11 cellular contexts compared by ENCODE assay signal in genomic region chr6:119467478-119468081, GRCh38.
A peak's percentile ranks its signal among the peaks of the same experiment; 100 is the strongest.
DNase-seq lines count a peak whose midpoint lies in the region; ATAC-seq, FAIRE-seq and TF ChIP-seq lines count a peak whose summit lies in the region.
"Had no signal": no experiment of that assay in that cellular context is flagged by ENCODE, and none has a peak within 500 bp of the region (broad histone marks: within the 10 kb centered on the region; RNA-seq: fewer than 3 reads in every experiment).

No MANE protein-coding gene starts in this region.

- no peak for TF ChIP-seq POLR2A in GM12878 (IDR thresholded peaks at IDR 0.05; ENCODE audit: low read depth, low read length)

- H4K8ac ChIP-seq in mesenchymal stem cell (ENCODE audit: low read length) = no peak overlapping the region

- BruUV-seq in GM12878 (replicated peaks; lab: Mats Ljungman, UMichigan) = no TSS peak

- no peaks in the 10 kb centered on the region for H3K79me1 ChIP-seq in mesenchymal stem cell (replicated peaks; ENCODE audit: low read length, poor library complexity, severe bottlenecking)

- H3K4me2 ChIP-seq in GM12878 (ENCODE audit: control insufficient read depth, insufficient read depth) (peak overlapping the region; percentile 51), mesenchymal stem cell (ENCODE audit: low read length, poor library complexity, severe bottlenecking) (peak overlapping the region; percentile 16)

- no peak overlapping the region for H2BK5ac ChIP-seq in mesenchymal stem cell (ENCODE audit: low read depth, low read length, poor library complexity, severe bottlenecking)

- in situ Hi-C loops in GM12878 (cut with MboI) = no loop called here

- H3K4me1 ChIP-seq in GM12878 (ENCODE audit: control insufficient read depth, insufficient read depth, low read length) (peaks cover 16% of the 10 kb centered on the region), mesenchymal stem cell (ENCODE audit: control insufficient read depth, insufficient read depth, low read depth, low read length) (no peaks in the 10 kb centered on the region)

- FAIRE-seq in GM12878 (lab: Jason Lieb, UNC) = no peak
- no peak for FAIRE-seq in HTR-8/SVneo (lab: Jason Lieb, UNC)
- FAIRE-seq: TTC549 had no signal

- RAD21 ChIA-PET in GM12878 (lab: Charles Lee; ENCODE audit: unreplicated experiment) = interaction anchor here (1.2 to 1.3 kb wide), 2 partner anchors 67 to 121 kb away, joined by 3 to 4 read pairs; no protein-coding TSS in a partner anchor

- intact Hi-C loops in GM12878 (cut with micrococcal nuclease; ENCODE audit: unreplicated experiment) = no loop called here

- no peak for TF ChIP-seq RAD21 in GM12878 (IDR thresholded peaks at IDR 0.05; ENCODE audit: insufficient read depth, low read depth, low read length)

- WGBS in GM12878 (ENCODE audit: insufficient coverage, insufficient replicate concordance, low lambda C conversion rate, missing lambda C conversion rate) = 6% methylated on average over 2 of the region's 2 CpGs
- whole genome bisulfite sequencing in mesenchymal stem cell = 80% methylated on average over 1 of the region's 2 CpGs

- POLR2A ChIA-PET in GM12878 (lab: Charles Lee) = no interaction called here

- no peak for TF ChIP-seq CTCF in AG10803 (conservative IDR thresholded peaks at IDR 0.05; ENCODE audit: low read length)
- TF ChIP-seq CTCF in GM12878 (IDR thresholded peaks at IDR 0.05 in 2 of 3, conservative IDR thresholded peaks at IDR 0.05 in 1 of 3; ENCODE audit: control insufficient read depth in 2 of 3, extremely low read depth in 1 of 3, insufficient read depth in 1 of 3, low read depth in 3 of 3, low read length in 3 of 3) = no peak

- H2BK15ac ChIP-seq in mesenchymal stem cell (ENCODE audit: low read depth, poor library complexity, severe bottlenecking) = no peak overlapping the region

- no peak for ATAC-seq in GM12878

- H3K9me3 ChIP-seq in GM12878 (replicated peaks; ENCODE audit: control insufficient read depth, insufficient read depth, low read length) (no peaks in the 10 kb centered on the region; the same call in 1 of the 3 replicates), mesenchymal stem cell (ENCODE audit: control insufficient read depth, low read length) (peaks cover 5% of the 10 kb centered on the region)

- H3K9ac ChIP-seq in GM12878 (ENCODE audit: control insufficient read depth, insufficient read depth, low read length) (no peak overlapping the region), mesenchymal stem cell (ENCODE audit: low read length) (peak overlapping the region; percentile 77)

- H3K36me3 ChIP-seq in GM12878 (ENCODE audit: control insufficient read depth in 2 of 2, insufficient read depth in 2 of 2, low read length in 1 of 2) = no peaks in the 10 kb centered on the region
- no peaks in the 10 kb centered on the region for H3K36me3 ChIP-seq in mesenchymal stem cell (ENCODE audit: control insufficient read depth in 1 of 2, insufficient read depth in 2 of 2, low read depth in 1 of 2, low read length in 2 of 2)

- H3K23ac ChIP-seq in mesenchymal stem cell (ENCODE audit: low read length in 2 of 2) = no peak overlapping the region

- no peak for TF ChIP-seq EP300 in GM12878 (IDR thresholded peaks at IDR 0.05; ENCODE audit: borderline replicate concordance in 1 of 2, control insufficient read depth in 1 of 2, low read depth in 2 of 2, low read length in 2 of 2)

- H2AFZ ChIP-seq in GM12878 (ENCODE audit: control insufficient read depth, low read depth, low read length) (no peak overlapping the region; the same call in 1 of the 2 replicates), mesenchymal stem cell (ENCODE audit: low read depth, low read length) (no peak overlapping the region)

- SMC1A ChIA-PET in GM12878 (lab: Charles Lee; ENCODE audit: uncharacterized antibody, unreplicated experiment) = interaction anchor here (1.0 to 1.2 kb wide), 2 partner anchors 9 to 16 kb away, joined by 4 read pairs; no protein-coding TSS in a partner anchor

- no peak overlapping the region for H4K91ac ChIP-seq in mesenchymal stem cell (ENCODE audit: low read length)

- no peak overlapping the region for H2AK5ac ChIP-seq in mesenchymal stem cell (ENCODE audit: low read length, severe bottlenecking)

- DNase-seq in AG10803 (ENCODE audit: low read depth) (peak; percentile 42), HPDE6-E6E7 (ENCODE audit: extremely low spot score) (peak; percentile 6), GM12878 (ENCODE audit: low read depth, low spot score) (no peak), mesenchymal stem cell (peak; percentile 67), NCI-H2171 (lab: John Stamatoyannopoulos, UW) (no peak), HTR-8/SVneo (ENCODE audit: insufficient read length, low spot score) (no peak)
- DNase-seq in stimulated activated CD4-positive, alpha-beta T cell treated with anti-CD3 and anti-CD28 coated beads, Interleukin-15, amount 100 ng/mL, for 24 hours = no peak
- no peak for DNase-seq in activated CD4-positive, CD25-positive, alpha-beta regulatory T cell treated with anti-CD3 and anti-CD28 coated beads, Interleukin-2, amount 50 U/mL, for 72 hours
- DNase-seq: activated naive CD4-positive, alpha-beta T cell treated with anti-CD3 and anti-CD28 coated beads, Interleukin-2, amount 10 ng/mL, durations not matched to agents 7 days and 5 days; left cardiac atrium had no signal

- no peak overlapping the region; the same call in 1 of the 2 replicates for H3K27ac ChIP-seq in GM12878 (ENCODE audit: control insufficient read depth, insufficient read depth)
- no peak overlapping the region for H3K27ac ChIP-seq in mesenchymal stem cell (ENCODE audit: low read length, poor library complexity, severe bottlenecking)

- no peak overlapping the region for H2BK120ac ChIP-seq in mesenchymal stem cell (ENCODE audit: low read depth, low read length)

- H3K14ac ChIP-seq in mesenchymal stem cell (ENCODE audit: low read length in 2 of 2) = no peak overlapping the region

- CTCF ChIA-PET in GM12878 (lab: Yijun Ruan, JAX) = interaction anchor here (1.1 to 1.2 kb wide), 2 partner anchors 10 to 117 kb away, joined by 3 read pairs; no protein-coding TSS in a partner anchor

- no peaks in the 10 kb centered on the region for H4K20me1 ChIP-seq in GM12878 (ENCODE audit: control insufficient read depth, insufficient read depth)

- no peak overlapping the region for H2BK12ac ChIP-seq in mesenchymal stem cell (ENCODE audit: low read length in 2 of 2)

- H3K4me3 ChIP-seq in AG10803 (ENCODE audit: low read length) = peak overlapping the region; percentile 35
- no peak overlapping the region for H3K4me3 ChIP-seq in GM12878
- H3K4me3 ChIP-seq in mesenchymal stem cell (ENCODE audit: insufficient read depth in 1 of 2, low read depth in 1 of 2, low read length in 2 of 2) = peak overlapping the region in 1 of 2 experiments; percentile 60

- H3K27me3 ChIP-seq in GM12878 (replicated peaks in 1 of 2; ENCODE audit: control insufficient read depth in 2 of 2, insufficient read depth in 2 of 2, low read length in 1 of 2) = no peaks in the 10 kb centered on the region
- no peaks in the 10 kb centered on the region for H3K27me3 ChIP-seq in mesenchymal stem cell (ENCODE audit: control insufficient read depth in 1 of 2, insufficient read depth in 1 of 2, low read length in 2 of 2)

- no peak overlapping the region for H3K4ac ChIP-seq in mesenchymal stem cell (ENCODE audit: low read depth in 1 of 2, low read length in 2 of 2)

- no peaks in the 10 kb centered on the region for H3K79me2 ChIP-seq in GM12878 (ENCODE audit: control insufficient read depth, insufficient read depth, low read length)

- no peak overlapping the region for H3K18ac ChIP-seq in mesenchymal stem cell (ENCODE audit: low read depth in 1 of 2, low read length in 2 of 2)

TF ChIP-seq in GM12878, 131 proteins besides CTCF, POLR2A, EP300 and RAD21:
- TF ChIP-seq YY1 (IDR thresholded peaks at IDR 0.05; ENCODE audit: low read depth, low read length) (no peak), RB1 (IDR thresholded peaks at IDR 0.05; ENCODE audit: borderline replicate concordance) (no peak), LARP7 (IDR thresholded peaks at IDR 0.05) (no peak), ZNF622 (IDR thresholded peaks at IDR 0.05) (no peak), SIX5 (IDR thresholded peaks at IDR 0.05; ENCODE audit: low read depth, low read length, severe bottlenecking) (no peak)
- TF ChIP-seq, protein P1, sequence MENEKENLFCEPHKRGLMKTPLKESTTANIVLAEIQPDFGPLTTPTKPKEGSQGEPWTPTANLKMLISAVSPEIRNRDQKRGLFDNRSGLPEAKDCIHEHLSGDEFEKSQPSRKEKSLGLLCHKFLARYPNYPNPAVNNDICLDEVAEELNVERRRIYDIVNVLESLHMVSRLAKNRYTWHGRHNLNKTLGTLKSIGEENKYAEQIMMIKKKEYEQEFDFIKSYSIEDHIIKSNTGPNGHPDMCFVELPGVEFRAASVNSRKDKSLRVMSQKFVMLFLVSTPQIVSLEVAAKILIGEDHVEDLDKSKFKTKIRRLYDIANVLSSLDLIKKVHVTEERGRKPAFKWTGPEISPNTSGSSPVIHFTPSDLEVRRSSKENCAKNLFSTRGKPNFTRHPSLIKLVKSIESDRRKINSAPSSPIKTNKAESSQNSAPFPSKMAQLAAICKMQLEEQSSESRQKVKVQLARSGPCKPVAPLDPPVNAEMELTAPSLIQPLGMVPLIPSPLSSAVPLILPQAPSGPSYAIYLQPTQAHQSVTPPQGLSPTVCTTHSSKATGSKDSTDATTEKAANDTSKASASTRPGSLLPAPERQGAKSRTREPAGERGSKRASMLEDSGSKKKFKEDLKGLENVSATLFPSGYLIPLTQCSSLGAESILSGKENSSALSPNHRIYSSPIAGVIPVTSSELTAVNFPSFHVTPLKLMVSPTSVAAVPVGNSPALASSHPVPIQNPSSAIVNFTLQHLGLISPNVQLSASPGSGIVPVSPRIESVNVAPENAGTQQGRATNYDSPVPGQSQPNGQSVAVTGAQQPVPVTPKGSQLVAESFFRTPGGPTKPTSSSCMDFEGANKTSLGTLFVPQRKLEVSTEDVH (IDR thresholded peaks at IDR 0.05; ENCODE audit: low read depth, partially characterized antibody) = no peak
- TF ChIP-seq, protein P2, sequence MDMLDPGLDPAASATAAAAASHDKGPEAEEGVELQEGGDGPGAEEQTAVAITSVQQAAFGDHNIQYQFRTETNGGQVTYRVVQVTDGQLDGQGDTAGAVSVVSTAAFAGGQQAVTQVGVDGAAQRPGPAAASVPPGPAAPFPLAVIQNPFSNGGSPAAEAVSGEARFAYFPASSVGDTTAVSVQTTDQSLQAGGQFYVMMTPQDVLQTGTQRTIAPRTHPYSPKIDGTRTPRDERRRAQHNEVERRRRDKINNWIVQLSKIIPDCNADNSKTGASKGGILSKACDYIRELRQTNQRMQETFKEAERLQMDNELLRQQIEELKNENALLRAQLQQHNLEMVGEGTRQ (IDR thresholded peaks at IDR 0.05; ENCODE audit: borderline replicate concordance, low read depth, low read length) = no peak

Comparison
In these comparisons a context has a peak if more than half of its experiments do, and no peak if none do; other contexts are left out.
1. DNase-seq: peak in AG10803 (single experiment), HPDE6-E6E7 (single experiment) and mesenchymal stem cell (single experiment); none in GM12878 (single experiment), NCI-H2171 (single experiment), stimulated activated CD4-positive, alpha-beta T cell treated with anti-CD3 and anti-CD28 coated beads, Interleukin-15, amount 100 ng/mL, for 24 hours (single experiment), activated CD4-positive, CD25-positive, alpha-beta regulatory T cell treated with anti-CD3 and anti-CD28 coated beads, Interleukin-2, amount 50 U/mL, for 72 hours (single experiment) and HTR-8/SVneo (single experiment).